ENCODE assay signal across 33 cellular contexts in genomic region chr15:50100484-50100883, GRCh38. TPM values are rescaled to one million over a fixed set of nuclear protein-coding genes. Genes with fewer than 3 reads are reported as not detected.
"Had no signal": no experiment of that assay in that cellular context is flagged by ENCODE, and none has a peak within 500 bp of the region (broad histone marks: within the 10 kb centered on the region; RNA-seq: fewer than 3 reads in every experiment).

No MANE protein-coding gene starts in this region.

- DNase-seq: activated CD4-positive, alpha-beta T cell treated with anti-CD3 and anti-CD28 coated beads for 1 hour; activated CD4-positive, alpha-beta T cell treated with anti-CD3 and anti-CD28 coated beads for 4 hours; activated CD4-positive, alpha-beta T cell treated with anti-CD3 and anti-CD28 coated beads, Interleukin-2, amount 10 ng/mL, durations not matched to agents 7 days and 5 days; activated CD4-positive, alpha-beta T cell treated with anti-CD3 and anti-CD28 coated beads, Interleukin-2, amount 50 U/mL, for 4 hours; activated CD8-positive, alpha-beta memory T cell treated with anti-CD3 and anti-CD28 coated beads for 24 hours; activated CD8-positive, alpha-beta T cell treated with anti-CD3 and anti-CD28 coated beads for 36 hours; activated effector memory CD4-positive, alpha-beta T cell treated with anti-CD3 and anti-CD28 coated beads, Interleukin-2, amount 50 U/mL, for 16 hours; activated naive CD4-positive, alpha-beta T cell treated with anti-CD3 and anti-CD28 coated beads for 36 hours; activated naive CD8-positive, alpha-beta T cell treated with anti-CD3 and anti-CD28 coated beads for 36 hours; activated naive CD8-positive, alpha-beta T cell treated with anti-CD3 and anti-CD28 coated beads, Interleukin-2, amount 50 U/mL, for 24 hours; activated T-cell treated with anti-CD3 and anti-CD28 coated beads, Interleukin-2, amount 50 U/mL, for 1 hour; activated T-cell treated with anti-CD3 and anti-CD28 coated beads, Interleukin-2, amount 50 U/mL, for 48 hours; adrenal gland; amygdala; aorta; body of pancreas; caudate nucleus; cortex of kidney; dermis blood vessel endothelial cell; effector CD4-positive, alpha-beta T cell; effector memory CD8-positive, alpha-beta T cell; erythroblast; foreskin melanocyte; heart right ventricle; T-helper 2 cell had no signal

- H3K9me3 ChIP-seq: adrenal gland, body of pancreas, esophagus muscularis mucosa, gastroesophageal sphincter had no signal

- H3K4me3 ChIP-seq: adrenal gland, body of pancreas, esophagus muscularis mucosa, gastroesophageal sphincter, heart right ventricle had no signal

- H3K27me3 ChIP-seq: adrenal gland, body of pancreas, esophagus muscularis mucosa, gastroesophageal sphincter, heart right ventricle had no signal

- H3K36me3 ChIP-seq: adrenal gland, esophagus muscularis mucosa, gastroesophageal sphincter, heart right ventricle had no signal

- H3K4me1 ChIP-seq: adrenal gland, body of pancreas, gastroesophageal sphincter had no signal

- H3K27ac Mint-ChIP-seq: activated CD4-positive, alpha-beta T cell treated with anti-CD3 and anti-CD28 coated beads, Interleukin-2, amount 10 ng/mL, durations not matched to agents 7 days and 5 days; activated CD8-positive, alpha-beta T cell treated with anti-CD3 and anti-CD28 coated beads for 36 hours; activated naive CD4-positive, alpha-beta T cell treated with anti-CD3 and anti-CD28 coated beads for 36 hours; activated naive CD4-positive, alpha-beta T cell treated with anti-CD3 and anti-CD28 coated beads, Interleukin-2, amount 50 U/mL, for 24 hours; activated naive CD8-positive, alpha-beta T cell treated with anti-CD3 and anti-CD28 coated beads for 36 hours; activated naive CD8-positive, alpha-beta T cell treated with anti-CD3 and anti-CD28 coated beads, Interleukin-2, amount 50 U/mL, for 24 hours; effector memory CD8-positive, alpha-beta T cell; WTC11 had no signal

- H3K4me3 Mint-ChIP-seq: activated CD4-positive, alpha-beta T cell treated with anti-CD3 and anti-CD28 coated beads, Interleukin-2, amount 10 ng/mL, durations not matched to agents 7 days and 5 days; activated CD8-positive, alpha-beta T cell treated with anti-CD3 and anti-CD28 coated beads for 36 hours; activated naive CD4-positive, alpha-beta T cell treated with anti-CD3 and anti-CD28 coated beads for 36 hours; activated naive CD4-positive, alpha-beta T cell treated with anti-CD3 and anti-CD28 coated beads, Interleukin-2, amount 50 U/mL, for 24 hours; activated naive CD8-positive, alpha-beta T cell treated with anti-CD3 and anti-CD28 coated beads for 36 hours; activated naive CD8-positive, alpha-beta T cell treated with anti-CD3 and anti-CD28 coated beads, Interleukin-2, amount 50 U/mL, for 24 hours; activated T-helper 1 cell treated with anti-CD3 and anti-CD28 coated beads, Interleukin-12 subunit alpha, Interleukin-12 subunit beta, Interleukin-2, Interleukin-4 antibody, amounts not matched to agents 30 ng/mL and 10 ng/mL and 1 ng/mL, durations not matched to agents 14 hours and 24 hours and 36 hours; effector memory CD8-positive, alpha-beta T cell; WTC11 had no signal

- H3K27ac ChIP-seq: adrenal gland, body of pancreas, esophagus muscularis mucosa, gastroesophageal sphincter, heart right ventricle, VCaP had no signal

- H3K27me3 Mint-ChIP-seq: effector memory CD8-positive, alpha-beta T cell had no signal

- H3K4me1 Mint-ChIP-seq: activated naive CD4-positive, alpha-beta T cell treated with anti-CD3 and anti-CD28 coated beads, Interleukin-2, amount 50 U/mL, for 24 hours had no signal

- H3K36me3 Mint-ChIP-seq: activated naive CD4-positive, alpha-beta T cell treated with anti-CD3 and anti-CD28 coated beads, Interleukin-2, amount 50 U/mL, for 24 hours; WTC11 had no signal

- H3K9me3 Mint-ChIP-seq: activated CD8-positive, alpha-beta T cell treated with anti-CD3 and anti-CD28 coated beads for 36 hours; activated naive CD4-positive, alpha-beta T cell treated with anti-CD3 and anti-CD28 coated beads for 36 hours; activated naive CD4-positive, alpha-beta T cell treated with anti-CD3 and anti-CD28 coated beads, Interleukin-2, amount 50 U/mL, for 24 hours; activated naive CD8-positive, alpha-beta T cell treated with anti-CD3 and anti-CD28 coated beads, Interleukin-2, amount 50 U/mL, for 24 hours; effector memory CD8-positive, alpha-beta T cell; WTC11 had no signal

RNA-seq across cellular contexts. Expression of gene ATP8B4, which starts 18.5 kb away (rescaled TPM):
- total RNA-seq: chondrocyte, glomerular endothelial cell had no signal
